ENCODE assay signal across 8 cellular contexts in genomic region chr19:48899781-48900476, GRCh38. TPM values are rescaled to one million over a fixed set of nuclear protein-coding genes. Genes with fewer than 3 reads are reported as not detected.
A peak's percentile ranks its signal among the peaks of the same experiment; 100 is the strongest.
DNase-seq lines count a peak whose midpoint lies in the region; ATAC-seq and TF ChIP-seq lines count a peak whose summit lies in the region.

TSS of gene NUCB1 (plus strand) at chr19:48900312. CDS start at chr19:48900797, 485 bp downstream.

- peaks cover 3% of the 10 kb centered on the region for H3K36me3 ChIP-seq in GM06990 (ENCODE audit: control insufficient read depth, insufficient read depth, low read length)
- H3K36me3 ChIP-seq in ovary = no peaks in the 10 kb centered on the region
- peaks cover 4 to 11% of the 10 kb centered on the region in 2 donors for H3K36me3 ChIP-seq in thyroid gland

- TF ChIP-seq POLR2A in ovary (IDR thresholded peaks at IDR 0.05) (peak; percentile 86), thyroid gland (IDR thresholded peaks at IDR 0.05) (peak in 1 of 2 donors; percentile 78)

- peak; percentile 76 for ATAC-seq in HG02623 (IDR thresholded peaks at IDR 0.05; ENCODE audit: unreplicated experiment)
- ATAC-seq in Right ventricle myocardium inferior = peak; percentile 98

- peak; percentile 98 for TF ChIP-seq EP300 in ovary (IDR thresholded peaks at IDR 0.05)

- intact Hi-C loops in Right ventricle myocardium inferior (cut with DNase I) = loop anchor here (2.0 to 5.0 kb wide), 2 partner anchors 25 to 52 kb away; partner anchors contain the start of gene BAX
- intact Hi-C loops in ovary (cut with DNase I) = loop anchor here in 2 of 4 donors (2.0 to 10.0 kb wide), 3 partner anchors 27 to 65 kb away; partner anchors contain the start of genes FTL (in 1 of the 2) and PPP1R15A (in 1 of the 2)
- intact Hi-C loops in thyroid gland (cut with DNase I) = loop anchor here (10.0 kb wide), 1 partner anchor 55 kb away; the partner anchor contains the start of gene BAX

- 6 to 7% (median 7%) methylated on average over 34 of the region's 34 CpGs for WGBS in ovary, 3 donors
- 6 to 7% methylated on average over 34 of the region's 34 CpGs for WGBS in thyroid gland, 2 donors

- TF ChIP-seq CTCF in GM06990 (IDR thresholded peaks at IDR 0.05; ENCODE audit: insufficient read depth, low read length, poor library complexity, severe bottlenecking) = no peak
- peak in 2 of 3 donors; percentile 48 to 51 for TF ChIP-seq CTCF in ovary (IDR thresholded peaks at IDR 0.05)
- peak in 4 of 6 experiments; percentile 2 to 47 (median 26) for TF ChIP-seq CTCF in thyroid gland (IDR thresholded peaks at IDR 0.05)

- H3K27me3 ChIP-seq in GM06990 (replicated peaks; ENCODE audit: control insufficient read depth, insufficient read depth, low read length) = no peaks in the 10 kb centered on the region
- no peaks in the 10 kb centered on the region for H3K27me3 ChIP-seq in ovary
- no peaks in the 10 kb centered on the region for H3K27me3 ChIP-seq in thyroid gland

- H3K9me3 ChIP-seq in ovary (no peaks in the 10 kb centered on the region), thyroid gland (no peaks in the 10 kb centered on the region)

- H3K4me1 ChIP-seq in ovary (ENCODE audit: insufficient read depth) = peaks cover 1% of the 10 kb centered on the region
- peaks cover 17 to 27% of the 10 kb centered on the region in 2 donors for H3K4me1 ChIP-seq in thyroid gland

- H3K27ac ChIP-seq in ovary = peak within 1 kb of the TSS; percentile 87 to 96
- H3K27ac ChIP-seq in thyroid gland = peak within 1 kb of the TSS; percentile 69 to 94 (median 85)

- DNase-seq in GM06990 (ENCODE audit: extremely low read depth, insufficient read length) = peak; percentile 91
- peak; percentile 98 to 100 (median 99) for DNase-seq in NCI-H1417 (lab: John Stamatoyannopoulos, UW)
- peak; percentile 94 to 97 for DNase-seq in SW 1271 (lab: John Stamatoyannopoulos, UW)
- DNase-seq in activated naive CD8-positive, alpha-beta T cell treated with anti-CD3 and anti-CD28 coated beads, Interleukin-2, amount 50 U/mL, for 16 hours (ENCODE audit: low read depth, low spot score) = peak; percentile 99
- peak; percentile 99 for DNase-seq in Right ventricle myocardium inferior (ENCODE audit: missing footprints)
- peak; percentile 99 to 100 (median 99) for DNase-seq in ovary
- peak; percentile 100 for DNase-seq in thyroid gland

- H3K4me3 ChIP-seq in GM06990 (replicated peaks; ENCODE audit: low read depth, low read length) (peak within 1 kb of the TSS; percentile 73), ovary (peak within 1 kb of the TSS; percentile 89), thyroid gland (replicated peaks in 1 of 3) (peak within 1 kb of the TSS; percentile 67 to 91 (median 78))

RNA-seq across cellular contexts. Expression of gene NUCB1, which starts in this region (rescaled TPM):
- 246 TPM for total RNA-seq in Right ventricle myocardium inferior
- 100 to 1,000 TPM; 128 to 249 (median 189) TPM for total RNA-seq in ovary
- polyA plus RNA-seq in ovary = 100 to 1,000 TPM; 141 to 230 TPM
- 100 to 1,000 TPM; 267 to 424 (median 371) TPM for total RNA-seq in thyroid gland

Comparison
In these comparisons a context has a peak if more than half of its experiments do, and no peak if none do; other contexts are left out.
1. Peak in every context shown above with its lines: DNase-seq, ATAC-seq, H3K4me3 ChIP-seq and H3K27ac ChIP-seq.